Comparison of ENCODE assay signal across 21 cellular contexts in the genomic region with DNA sequence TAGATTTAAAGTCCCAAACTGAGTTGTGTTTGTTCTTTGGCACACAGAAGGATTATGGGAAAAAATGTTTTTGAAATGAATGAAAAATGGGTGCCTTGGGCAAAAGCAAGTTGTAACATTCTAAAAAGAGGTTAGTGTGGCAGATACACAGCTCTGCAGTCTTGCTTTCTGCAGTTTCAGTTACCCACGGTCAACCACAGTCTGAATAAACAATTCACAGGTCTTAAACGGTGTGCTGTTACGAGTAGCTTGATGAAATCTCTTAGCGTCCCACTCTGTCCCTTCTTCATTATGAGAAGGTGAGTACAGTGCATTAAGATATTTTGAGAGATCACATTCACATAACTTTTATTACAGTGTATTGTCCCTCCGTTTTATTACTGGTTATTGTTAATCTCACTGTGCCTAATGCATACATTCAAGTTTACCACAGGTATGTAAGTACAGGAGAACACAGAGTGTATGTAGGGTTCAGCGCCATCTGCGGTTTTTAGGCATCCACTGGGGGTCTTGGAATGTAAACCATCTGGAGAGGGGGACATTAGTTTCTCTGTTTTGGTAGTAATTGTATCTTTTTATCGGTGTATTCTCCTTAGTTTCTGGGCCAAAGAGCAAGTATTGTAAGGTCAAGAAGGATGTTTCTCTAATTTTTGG. TPM values are rescaled to one million over a fixed set of nuclear protein-coding genes. Genes with fewer than 3 reads are reported as not detected.
DNase-seq lines count a peak whose midpoint lies in the region; ATAC-seq, FAIRE-seq and TF ChIP-seq lines count a peak whose summit lies in the region.
"Had no signal": no experiment of that assay in that cellular context is flagged by ENCODE, and none has a peak within 500 bp of the region (broad histone marks: within the 10 kb centered on the region; RNA-seq: fewer than 3 reads in every experiment).

No MANE protein-coding gene starts in this region.

- H4K20me1 ChIP-seq in GM23338 (replicated peaks; ENCODE audit: insufficient read depth): peaks cover 19% of the 10 kb centered on the region; the same call in 1 of the 2 replicates

- H4K12ac ChIP-seq in trophoblast cell (ENCODE audit: low read depth, low read length): no peak overlapping the region

- no peak overlapping the region for H2BK5ac ChIP-seq in trophoblast cell (ENCODE audit: low read depth, low read length, poor library complexity)

- H4K8ac ChIP-seq in trophoblast cell (ENCODE audit: low read depth, low read length): no peak overlapping the region

- no peaks in the 10 kb centered on the region for H3K79me1 ChIP-seq in trophoblast cell (ENCODE audit: low read length)

- no peak for ATAC-seq in GM23338
- ATAC-seq: A549, K562, SK-N-SH treated with all-trans-retinoic acid at 6 μM for 48 hours had no signal

- H3K27me3 ChIP-seq in trophoblast cell (ENCODE audit: insufficient read depth, low read length): no peaks in the 10 kb centered on the region
- H3K27me3 ChIP-seq in GM23338 (ENCODE audit: insufficient read depth): no peaks in the 10 kb centered on the region
- no peaks in the 10 kb centered on the region for H3K27me3 ChIP-seq in small intestine (ENCODE audit: control insufficient read depth in 2 of 2, insufficient read depth in 2 of 2, low read length in 2 of 2)
- H3K27me3 ChIP-seq: BLaER1 treated with 17β-estradiol and CSF1 and Interleukin-3, amounts not matched to agents 10 nM and 100 nM had no signal

- no CpG with 5 or more reads among the region's 8 CpGs for WGBS in trophoblast cell (ENCODE audit: extremely low coverage, insufficient coverage, insufficient read length)
- 74 to 81% (median 76%) methylated on average over 8 of the region's 8 CpGs for WGBS in small intestine, 3 donors

- TF ChIP-seq CTCF in GM12865 (IDR thresholded peaks at IDR 0.05; ENCODE audit: insufficient read depth, low read depth, low read length, missing control alignments) (no peak), fibroblast of villous mesenchyme (IDR thresholded peaks at IDR 0.05; ENCODE audit: insufficient read depth, low read depth, low read length) (no peak), GM23338 (conservative IDR thresholded peaks at IDR 0.05; ENCODE audit: low read depth in 2 of 2) (no peak)

- no peaks in the 10 kb centered on the region for H3K9me2 ChIP-seq in GM23338 (ENCODE audit: insufficient read depth)

- H3K27ac ChIP-seq in trophoblast cell (ENCODE audit: low read depth, low read length): no peak overlapping the region
- H3K27ac ChIP-seq in GM23338 (ENCODE audit: low read depth): no peak overlapping the region
- H3K27ac ChIP-seq in small intestine (ENCODE audit: low read depth in 1 of 2, low read length in 1 of 2): no peak overlapping the region
- H3K27ac ChIP-seq: A549; BLaER1 treated with 17β-estradiol and CSF1 and Interleukin-3, amounts not matched to agents 10 nM and 100 nM had no signal

- no peak overlapping the region for H2AFZ ChIP-seq in trophoblast cell (ENCODE audit: insufficient read depth, low read length, poor library complexity)
- H2AFZ ChIP-seq in GM23338: no peak overlapping the region

- no peak overlapping the region for H2AK5ac ChIP-seq in trophoblast cell (ENCODE audit: low read length)

- H2BK120ac ChIP-seq in trophoblast cell (ENCODE audit: insufficient read depth, low read length, poor library complexity): no peak overlapping the region

- DNase-seq in GM12865 (ENCODE audit: low read depth): peak; percentile 57
- peak; percentile 26 for DNase-seq in NCI-H187 treated with DMSO at 0.1 percent for 48 hours (lab: John Stamatoyannopoulos, UW)
- DNase-seq in fibroblast of villous mesenchyme (ENCODE audit: low read depth): peak; percentile 30
- DNase-seq in trophoblast cell: no peak
- DNase-seq in NCI-H82 (lab: John Stamatoyannopoulos, UW): no peak
- no peak for DNase-seq in GM23338 (ENCODE audit: low spot score)
- DNase-seq in small intestine: no peak
- DNase-seq: CD8-positive, alpha-beta memory T cell; GDM1; MV-4-11; NCI-H1417 treated with DMSO at 0.1 percent for 48 hours; NCI-H2029; NCI-H524; Right ventricle myocardium superior had no signal

- H3K18ac ChIP-seq in trophoblast cell (ENCODE audit: low read length): no peak overlapping the region

- H3K4me1 Mint-ChIP-seq in GM23338: peaks cover 14% of the 10 kb centered on the region; the same call in 2 of the 3 replicates
- H3K4me1 Mint-ChIP-seq: CD8-positive, alpha-beta memory T cell had no signal

- peaks cover 6 to 8% of the 10 kb centered on the region in 2 experiments for H3K36me3 ChIP-seq in trophoblast cell (ENCODE audit: control insufficient read depth in 1 of 2, insufficient read depth in 2 of 2, low read length in 2 of 2)
- H3K36me3 ChIP-seq in GM23338 (ENCODE audit: insufficient read depth): no peaks in the 10 kb centered on the region
- no peaks in the 10 kb centered on the region for H3K36me3 ChIP-seq in small intestine (ENCODE audit: control insufficient read depth in 2 of 2, insufficient read depth in 2 of 2, low read length in 2 of 2)
- H3K36me3 ChIP-seq: HAP-1 had no signal

- H3K4me2 ChIP-seq in trophoblast cell (ENCODE audit: low read length) (no peak overlapping the region), GM23338 (no peak overlapping the region)
- H3K4me2 ChIP-seq: A549; BLaER1 treated with 17β-estradiol and CSF1 and Interleukin-3, amounts not matched to agents 10 nM and 100 nM had no signal

- H4K91ac ChIP-seq in trophoblast cell (ENCODE audit: low read depth, low read length): no peak overlapping the region

- H3K4me3 Mint-ChIP-seq in GM23338: no peak overlapping the region
- H3K4me3 Mint-ChIP-seq: CD8-positive, alpha-beta memory T cell had no signal

- no peak overlapping the region for H3K9ac ChIP-seq in trophoblast cell (ENCODE audit: low read length)
- H3K9ac ChIP-seq: BLaER1 treated with 17β-estradiol and CSF1 and Interleukin-3, amounts not matched to agents 10 nM and 100 nM had no signal

- FAIRE-seq in small intestine (lab: Jason Lieb, UNC): no peak
- FAIRE-seq: A549, GM12891, K562, RCC 7860 had no signal

- H3K23ac ChIP-seq in trophoblast cell (ENCODE audit: low read length): no peak overlapping the region

- H2BK12ac ChIP-seq in trophoblast cell (ENCODE audit: low read length): no peak overlapping the region

- peaks cover 2% of the 10 kb centered on the region in 2 experiments for H3K4me1 ChIP-seq in trophoblast cell (ENCODE audit: control insufficient read depth in 1 of 2, insufficient read depth in 2 of 2, low read length in 2 of 2)
- no peaks in the 10 kb centered on the region; the same call in 1 of the 2 replicates for H3K4me1 ChIP-seq in GM23338 (ENCODE audit: insufficient read depth)
- no peaks in the 10 kb centered on the region for H3K4me1 ChIP-seq in small intestine (ENCODE audit: control insufficient read depth in 2 of 2, insufficient read depth in 1 of 2, low read depth in 1 of 2, low read length in 1 of 2)

- peaks cover 2% of the 10 kb centered on the region for H3K79me2 ChIP-seq in trophoblast cell (ENCODE audit: control insufficient read depth, insufficient read depth, low read length, poor library complexity)
- H3K79me2 ChIP-seq in GM23338 (replicated peaks; ENCODE audit: insufficient read depth): peaks cover 94% of the 10 kb centered on the region

- peaks cover 3% of the 10 kb centered on the region for H3K27me3 Mint-ChIP-seq in GM23338 (ENCODE audit: insufficient read depth, low read depth, poor library complexity)

- H3K9me3 Mint-ChIP-seq in GM23338: no peaks in the 10 kb centered on the region
- H3K9me3 Mint-ChIP-seq: CD8-positive, alpha-beta memory T cell had no signal

- peaks cover 15% of the 10 kb centered on the region for H3K36me3 Mint-ChIP-seq in GM23338 (ENCODE audit: low read depth)
- H3K36me3 Mint-ChIP-seq: CD8-positive, alpha-beta memory T cell had no signal

- H3K4me3 ChIP-seq in GM12865 (ENCODE audit: low read depth, low read length) (no peak overlapping the region), fibroblast of villous mesenchyme (ENCODE audit: low read depth, low read length) (no peak overlapping the region), trophoblast cell (ENCODE audit: low read depth, low read length) (no peak overlapping the region), GM23338 (no peak overlapping the region), small intestine (ENCODE audit: low read depth in 1 of 2, low read length in 2 of 2) (no peak overlapping the region)
- H3K4me3 ChIP-seq: A549; BLaER1 treated with 17β-estradiol and CSF1 and Interleukin-3, amounts not matched to agents 10 nM and 100 nM; HAP-1; K562 had no signal

- no peak overlapping the region for H3K27ac Mint-ChIP-seq in GM23338
- H3K27ac Mint-ChIP-seq: CD8-positive, alpha-beta memory T cell had no signal

- H3K14ac ChIP-seq in trophoblast cell (ENCODE audit: low read length): no peak overlapping the region

- no peaks in the 10 kb centered on the region for H3K9me3 ChIP-seq in trophoblast cell (ENCODE audit: insufficient read depth, low read depth, low read length)
- no peaks in the 10 kb centered on the region for H3K9me3 ChIP-seq in small intestine (ENCODE audit: control insufficient read depth, low read depth)
- H3K9me3 ChIP-seq: A549, HAP-1 had no signal

- H3K4ac ChIP-seq in trophoblast cell (ENCODE audit: low read depth, low read length): peak overlapping the region; percentile 47

- H3F3A ChIP-seq in GM23338 (replicated peaks; ENCODE audit: low read depth): no peaks in the 10 kb centered on the region

TF ChIP-seq in GM23338, 12 proteins besides CTCF, POLR2A, EP300 and RAD21:
- TF ChIP-seq ZNF331 (CRISPR knock-in tag; IDR thresholded peaks at IDR 0.05; ENCODE audit: low read depth) (no peak), NANOG (IDR thresholded peaks at IDR 0.05; ENCODE audit: borderline replicate concordance) (no peak)
- TF ChIP-seq, protein P1, sequence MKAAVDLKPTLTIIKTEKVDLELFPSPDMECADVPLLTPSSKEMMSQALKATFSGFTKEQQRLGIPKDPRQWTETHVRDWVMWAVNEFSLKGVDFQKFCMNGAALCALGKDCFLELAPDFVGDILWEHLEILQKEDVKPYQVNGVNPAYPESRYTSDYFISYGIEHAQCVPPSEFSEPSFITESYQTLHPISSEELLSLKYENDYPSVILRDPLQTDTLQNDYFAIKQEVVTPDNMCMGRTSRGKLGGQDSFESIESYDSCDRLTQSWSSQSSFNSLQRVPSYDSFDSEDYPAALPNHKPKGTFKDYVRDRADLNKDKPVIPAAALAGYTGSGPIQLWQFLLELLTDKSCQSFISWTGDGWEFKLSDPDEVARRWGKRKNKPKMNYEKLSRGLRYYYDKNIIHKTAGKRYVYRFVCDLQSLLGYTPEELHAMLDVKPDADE (IDR thresholded peaks at IDR 0.05): no peak

RNA-seq across cellular contexts. Expression of a gene that starts 8.1 kb away (rescaled TPM):
- 110 and 125 TPM in 2 replicates for total RNA-seq in fibroblast of villous mesenchyme
- polyA plus RNA-seq in trophoblast cell (2013): 110 and 123 TPM in 2 replicates
- total RNA-seq in GM23338 (2014; rRNA removed; shearing (Covaris generic)): 82.5 and 105 TPM in 2 replicates
- polyA plus RNA-seq in GM23338 (2016; fragmentation: Nextera tagmentation; extraction: Ambion mirVana) (53.6 and 59.3 TPM in 2 replicates), small intestine (1 to 10 TPM in 2 of 3 donors, under 1 TPM in 1; 0.89 to 8.6 (median 3.8) TPM)

RNA-seq across cellular contexts. Expression of a gene that starts 26.1 kb away (rescaled TPM):
- total RNA-seq in fibroblast of villous mesenchyme: not detected in 2 replicates
- not detected in 2 replicates for polyA plus RNA-seq in trophoblast cell (2013)
- not detected in 2 replicates for total RNA-seq in GM23338 (2014; rRNA removed; shearing (Covaris generic))
- polyA plus RNA-seq in GM23338 (2016; fragmentation: Nextera tagmentation; extraction: Ambion mirVana) (0.19 and 0.21 TPM in 2 replicates), small intestine (not detected)
- total RNA-seq: CD8-positive, alpha-beta memory T cell; K562; Right ventricle myocardium superior had no signal
- polyA plus RNA-seq: A549; CD8-positive, alpha-beta memory T cell had no signal

Comparison
In these comparisons a context has a peak if more than half of its experiments do, and no peak if none do; other contexts are left out.
1. DNase-seq: peak in GM12865 (single experiment), NCI-H187 treated with DMSO at 0.1 percent for 48 hours (single experiment) and fibroblast of villous mesenchyme (single experiment); none in trophoblast cell (0 of 2), NCI-H82 (single experiment), GM23338 (single experiment) and small intestine (single experiment).